24 cellular contexts compared by ENCODE assay signal in the genomic region with DNA sequence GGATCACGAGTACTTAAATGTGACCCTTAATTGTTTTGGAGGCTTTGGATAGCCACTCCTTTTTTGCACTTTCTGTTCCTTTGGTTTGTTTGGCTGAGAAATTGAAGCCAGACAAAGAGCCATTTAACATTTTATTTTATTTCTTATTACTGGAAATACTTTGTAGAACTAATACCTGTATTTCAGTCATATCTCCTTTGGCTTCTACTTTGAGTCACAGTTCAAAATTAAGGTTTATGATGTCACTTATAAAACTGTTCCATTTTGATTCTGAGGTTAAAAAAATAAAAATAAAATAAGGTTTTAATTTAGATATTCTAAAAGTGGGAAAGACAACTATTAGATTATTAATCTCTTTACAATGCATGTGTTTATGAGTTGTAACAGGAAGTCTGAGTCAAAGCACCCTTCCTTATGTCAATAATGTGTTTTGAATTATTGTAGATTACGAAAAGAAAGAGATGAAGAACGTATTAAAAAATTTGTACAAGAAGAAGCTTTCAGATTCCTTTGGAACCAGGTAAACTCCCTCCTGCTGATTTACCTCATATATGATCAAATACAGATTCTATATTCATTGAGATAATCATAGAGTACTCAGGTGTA.
"Had no signal": no experiment of that assay in that cellular context is flagged by ENCODE, and none has a peak within 500 bp of the region (broad histone marks: within the 10 kb centered on the region; RNA-seq: fewer than 3 reads in every experiment).

No MANE protein-coding gene starts in this region.

- H3K4me1 ChIP-seq: esophagus muscularis mucosa, gastroesophageal sphincter, pancreas, psoas muscle, right atrium auricular region, upper lobe of right lung had no signal

- H3K4me1 Mint-ChIP-seq: activated naive CD8-positive, alpha-beta T cell treated with anti-CD3 and anti-CD28 coated beads for 36 hours; nephron progenitor cell had no signal

- ATAC-seq: gastroesophageal sphincter; left cardiac atrium; mucosa of descending colon; pancreas; psoas muscle; stimulated activated naive CD8-positive, alpha-beta T cell treated with anti-CD3 and anti-CD28 coated beads, Interleukin-15, Interleukin-2, amounts not matched to agents 100 U/mL and 50 U/mL, for 24 hours; upper lobe of right lung had no signal

- H3K9me3 ChIP-seq: esophagus muscularis mucosa, gastroesophageal sphincter, mucosa of descending colon, pancreas, psoas muscle, right atrium auricular region, spleen, upper lobe of right lung had no signal

- H3K4me3 ChIP-seq: esophagus muscularis mucosa, gastroesophageal sphincter, mucosa of descending colon, pancreas, psoas muscle, right atrium auricular region, spleen, upper lobe of right lung had no signal

- H3K9me3 Mint-ChIP-seq: activated B cell treated with CpG ODN at 0.5 μM for 24 hours; activated CD4-positive, alpha-beta memory T cell treated with anti-CD3 and anti-CD28 coated beads for 36 hours; activated naive CD8-positive, alpha-beta T cell treated with anti-CD3 and anti-CD28 coated beads for 36 hours; nephron progenitor cell; T-helper 1 cell treated with Interleukin-12 subunit alpha and Interleukin-12 subunit beta and Interleukin-4 antibody, amounts not matched to agents 30 μg/mL and 1 μg/mL, for 36 hours had no signal

- H3K27me3 ChIP-seq: esophagus muscularis mucosa, gastroesophageal sphincter, pancreas, right atrium auricular region, spleen, upper lobe of right lung had no signal

- DNase-seq: activated B cell treated with CpG ODN at 0.5 μM for 24 hours; activated CD4-positive, alpha-beta memory T cell treated with anti-CD3 and anti-CD28 coated beads for 36 hours; activated CD4-positive, alpha-beta T cell treated with anti-CD3 and anti-CD28 coated beads for 48 hours; activated naive CD4-positive, alpha-beta T cell treated with Interleukin-2 at 50 U/mL for 16 hours; activated naive CD8-positive, alpha-beta T cell treated with anti-CD3 and anti-CD28 coated beads for 36 hours; activated T-cell treated with anti-CD3 and anti-CD28 coated beads, Interleukin-2, amount 50 U/mL, for 48 hours; cerebellar nuclear complex; effector CD4-positive, alpha-beta T cell; head of caudate nucleus; left cardiac atrium; mesendoderm; mucosa of descending colon; nephron progenitor cell; pancreas; psoas muscle; spleen; stimulated activated CD4-positive, alpha-beta T cell treated with anti-CD3 and anti-CD28 coated beads, Interleukin-4, amount 100 ng/mL, for 24 hours; stimulated activated naive CD8-positive, alpha-beta T cell treated with anti-CD3 and anti-CD28 coated beads, Interleukin-15, Interleukin-2, amounts not matched to agents 100 U/mL and 50 U/mL, for 24 hours; upper lobe of right lung had no signal

- H3K4me3 Mint-ChIP-seq: activated B cell treated with CpG ODN at 0.5 μM for 24 hours; activated CD4-positive, alpha-beta memory T cell treated with anti-CD3 and anti-CD28 coated beads for 36 hours; activated naive CD8-positive, alpha-beta T cell treated with anti-CD3 and anti-CD28 coated beads for 36 hours; nephron progenitor cell; T-helper 1 cell treated with Interleukin-12 subunit alpha and Interleukin-12 subunit beta and Interleukin-4 antibody, amounts not matched to agents 30 μg/mL and 1 μg/mL, for 36 hours had no signal

- FAIRE-seq: islet of Langerhans, pancreas had no signal

- H3K27ac ChIP-seq: esophagus muscularis mucosa, gastroesophageal sphincter, pancreas, psoas muscle, right atrium auricular region, spleen, upper lobe of right lung had no signal

- H3K27ac Mint-ChIP-seq: activated B cell treated with CpG ODN at 0.5 μM for 24 hours; activated CD4-positive, alpha-beta memory T cell treated with anti-CD3 and anti-CD28 coated beads for 36 hours; nephron progenitor cell; T-helper 1 cell treated with Interleukin-12 subunit alpha and Interleukin-12 subunit beta and Interleukin-4 antibody, amounts not matched to agents 30 μg/mL and 1 μg/mL, for 36 hours had no signal

- H3K27me3 Mint-ChIP-seq: activated B cell treated with CpG ODN at 0.5 μM for 24 hours; activated CD4-positive, alpha-beta memory T cell treated with anti-CD3 and anti-CD28 coated beads for 36 hours; activated naive CD8-positive, alpha-beta T cell treated with anti-CD3 and anti-CD28 coated beads for 36 hours had no signal
